ENCODE assay signal across 16 cellular contexts in the genomic region with DNA sequence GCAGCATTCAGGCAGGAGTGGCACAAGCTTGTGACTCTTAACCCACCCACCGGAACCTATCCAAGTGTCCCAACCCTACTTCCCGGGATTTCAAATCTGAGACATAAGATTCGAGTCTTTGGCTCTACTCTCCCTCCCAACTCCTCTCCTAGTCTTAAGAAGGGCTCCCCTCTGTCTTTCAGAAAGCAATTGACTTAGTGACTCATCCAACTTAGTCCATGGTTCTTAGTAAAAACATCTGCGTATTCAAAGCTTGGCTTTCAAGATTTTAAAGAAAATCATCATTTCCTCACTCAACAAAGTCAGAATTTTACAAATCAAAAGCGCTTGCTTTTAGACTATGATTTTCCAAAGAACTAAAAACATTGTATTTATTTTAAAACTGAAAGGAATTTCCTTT.
DNase-seq lines count a peak whose midpoint lies in the region; ATAC-seq and TF ChIP-seq lines count a peak whose summit lies in the region.
"Had no signal": no experiment of that assay in that cellular context is flagged by ENCODE, and none has a peak within 500 bp of the region (broad histone marks: within the 10 kb centered on the region; RNA-seq: fewer than 3 reads in every experiment).

No MANE protein-coding gene starts in this region.

- H3K9me3 Mint-ChIP-seq in endodermal cell, result no peaks in the 10 kb centered on the region
- H3K9me3 Mint-ChIP-seq: H9 had no signal

- H3K27me3 Mint-ChIP-seq in endodermal cell (ENCODE audit: insufficient read depth), result no peaks in the 10 kb centered on the region

- POLR2A ChIA-PET in RWPE1 (lab: Yijun Ruan, JAX; ENCODE audit: low non-redundant PET), result no interaction called here

- TF ChIP-seq CTCF in endodermal cell (conservative IDR thresholded peaks at IDR 0.05), result no peak
- no peak for TF ChIP-seq CTCF in RWPE1 (conservative IDR thresholded peaks at IDR 0.05; ENCODE audit: low read depth)
- no peak for TF ChIP-seq CTCF in omental fat pad (IDR thresholded peaks at IDR 0.05)

- peak overlapping the region; percentile 50 for H3K27ac Mint-ChIP-seq in endodermal cell

- no peaks in the 10 kb centered on the region for H3K27me3 ChIP-seq in endodermal cell (ENCODE audit: control insufficient read depth, insufficient read depth, low read length, poor library complexity, severe bottlenecking)
- H3K27me3 ChIP-seq: SJCRH30 had no signal

- no peaks in the 10 kb centered on the region for H3K36me3 Mint-ChIP-seq in endodermal cell (ENCODE audit: low read depth)

- intact Hi-C loops in posterior vena cava (cut with DNase I), result no loop called here

- CTCF ChIA-PET in RWPE1 (lab: Yijun Ruan, JAX), result interaction anchor here (0.6 kb wide), 1 partner anchor 277 kb away, joined by 3 read pairs; no protein-coding TSS in a partner anchor

- H3K4me3 ChIP-seq in endodermal cell (ENCODE audit: low read length), result no peak overlapping the region
- H3K4me3 ChIP-seq: SJCRH30 had no signal

- no peaks in the 10 kb centered on the region for H3K36me3 ChIP-seq in endodermal cell (ENCODE audit: control insufficient read depth, insufficient read depth, low read length)
- H3K36me3 ChIP-seq: SJCRH30 had no signal

- H3K27ac ChIP-seq in endodermal cell (ENCODE audit: low read depth, low read length) (no peak overlapping the region), RWPE1 (no peak overlapping the region)
- H3K27ac ChIP-seq: SJCRH30 had no signal

- no peaks in the 10 kb centered on the region for H3K4me1 ChIP-seq in endodermal cell (ENCODE audit: control insufficient read depth, insufficient read depth, low read length)
- H3K4me1 ChIP-seq: SJCRH30 had no signal

- peaks cover 7% of the 10 kb centered on the region for H3K4me1 Mint-ChIP-seq in endodermal cell

- no peaks in the 10 kb centered on the region for H3K9me3 ChIP-seq in endodermal cell (ENCODE audit: control insufficient read depth, low read length)
- H3K9me3 ChIP-seq: SJCRH30 had no signal

- H3K4me3 Mint-ChIP-seq in endodermal cell, result no peak overlapping the region
- H3K4me3 Mint-ChIP-seq: H9 had no signal

- no peak for ATAC-seq in omental fat pad (ENCODE audit: low FRiP score)

- DNase-seq in HT1080 (ENCODE audit: low read depth) (peak; percentile 25), endodermal cell (no peak), iPS-NIHi11 (ENCODE audit: low spot score) (peak; percentile 8), RWPE1 (ENCODE audit: low spot score) (no peak), omental fat pad (ENCODE audit: low spot score) (no peak), posterior vena cava (ENCODE audit: low spot score) (no peak)
- no peak for DNase-seq in stimulated activated CD4-positive, alpha-beta T cell treated with anti-CD3 and anti-CD28 coated beads, Interleukin-4, amount 100 ng/mL, for 24 hours
- DNase-seq: COR-L47, H9, KG1, NCI-H1436, NCI-H2029 treated with DMSO at 0.1 percent for 48 hours, NCI-H2171 treated with DMSO at 0.1 percent for 48 hours, NCI-H446 treated with DMSO at 0.1 percent for 48 hours, NCI-H748 treated with DMSO at 0.1 percent for 48 hours, SJCRH30 had no signal

- WGBS in endodermal cell (ENCODE audit: insufficient coverage in 1 of 2, insufficient read length in 1 of 2), 2 experiments, result 69 to 75% methylated on average over 3 to 4 of the region's 5 CpGs

- H3K9ac ChIP-seq in endodermal cell (ENCODE audit: extremely low read depth, low read length, poor library complexity, severe bottlenecking), result no peak overlapping the region

Comparison
In these comparisons a context has a peak if more than half of its experiments do, and no peak if none do; other contexts are left out.
1. DNase-seq: peak in HT1080 (single experiment) and iPS-NIHi11 (single experiment); none in endodermal cell (single experiment), RWPE1 (single experiment), stimulated activated CD4-positive, alpha-beta T cell treated with anti-CD3 and anti-CD28 coated beads, Interleukin-4, amount 100 ng/mL, for 24 hours (single experiment), omental fat pad (single experiment) and posterior vena cava (single experiment).